Comparison of ENCODE assay signal across 8 cellular contexts in the genomic region with DNA sequence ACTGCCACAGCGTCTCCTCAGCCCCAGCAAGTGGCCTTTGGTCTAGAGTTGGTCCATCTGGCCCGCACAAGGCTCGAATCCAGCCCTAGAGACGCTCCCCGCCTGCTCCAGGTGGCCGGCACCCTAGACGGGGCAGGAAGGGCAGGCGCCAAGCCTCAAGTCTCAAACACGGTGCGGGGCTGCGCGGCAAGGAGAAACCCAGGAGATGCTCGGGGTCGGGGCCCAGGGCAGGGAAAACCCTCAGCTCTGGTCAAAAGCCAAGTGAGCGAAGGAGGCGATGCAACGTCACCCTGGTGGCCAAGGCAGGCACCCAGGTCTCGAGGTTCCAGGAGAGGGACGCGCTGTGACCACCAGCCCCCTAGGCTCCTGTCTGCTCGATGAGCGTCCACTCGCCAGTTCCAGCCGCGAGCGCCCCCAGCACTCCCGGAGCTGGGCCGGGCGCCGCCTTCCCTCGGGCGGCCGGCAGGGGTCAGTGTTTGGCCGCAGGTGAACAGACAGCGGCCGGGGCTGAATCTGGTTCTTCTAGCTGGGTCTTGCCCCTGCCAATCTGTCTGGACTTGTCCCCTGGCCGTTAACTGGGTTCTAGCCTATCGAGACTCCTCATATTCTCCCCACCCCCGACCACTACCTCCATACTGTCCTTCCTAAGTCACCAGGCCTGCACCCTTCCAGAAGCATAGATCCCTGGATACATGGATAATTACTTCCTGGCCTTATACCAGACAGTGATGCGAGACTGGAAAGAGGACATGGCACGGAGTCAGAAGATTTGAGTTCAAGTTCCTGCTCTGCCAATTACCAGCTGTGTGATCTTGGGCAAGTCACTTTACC. TPM values are rescaled to one million over a fixed set of nuclear protein-coding genes. Genes with fewer than 3 reads are reported as not detected.
DNase-seq lines count a peak whose midpoint lies in the region; ATAC-seq and TF ChIP-seq lines count a peak whose summit lies in the region.

No MANE protein-coding gene starts in this region.

- no peak overlapping the region for H3K4me3 ChIP-seq in lower leg skin (ENCODE audit: low read depth, poor library complexity, severe bottlenecking)

- 6 to 16% methylated on average over 23 to 38 of the region's 41 CpGs for WGBS in lower leg skin, 2 donors

- intact Hi-C loops in lower leg skin (cut with DNase I; ENCODE audit: low total_unique reads), result no loop called here

- DNase-seq in COLO829 (ENCODE audit: low spot score) (peak; percentile 56), NCI-H510A (lab: John Stamatoyannopoulos, UW) (peak; percentile 67), dermis microvascular lymphatic vessel endothelial cell (ENCODE audit: low read depth in 2 of 2) (peak; percentile 12 to 59), lower leg skin (ENCODE audit: low spot score in 2 of 2) (peak; percentile 32 to 90)
- DNase-seq in activated CD4-positive, alpha-beta T cell treated with anti-CD3 and anti-CD28 coated beads, Interleukin-2, amount 50 U/mL, for 24 hours (ENCODE audit: low read depth in 1 of 2, low spot score in 1 of 2), result peak; percentile 44 to 64
- peak; percentile 37 for DNase-seq in stimulated activated CD8-positive, alpha-beta memory T cell treated with anti-CD3 and anti-CD28 coated beads, Interleukin-12 subunit alpha, Interleukin-12 subunit beta, amount 100 ng/mL, for 1 hour (ENCODE audit: low read depth)

- peak; percentile 76 for ATAC-seq in HG02642 (IDR thresholded peaks at IDR 0.05; ENCODE audit: poor library complexity, unreplicated experiment)
- no peak for ATAC-seq in HG03378 (IDR thresholded peaks at IDR 0.05; ENCODE audit: unreplicated experiment)

- TF ChIP-seq POLR2A in lower leg skin (IDR thresholded peaks at IDR 0.05), result no peak

- peak in 1 of 3 donors; percentile 56 for TF ChIP-seq CTCF in lower leg skin (IDR thresholded peaks at IDR 0.05)

RNA-seq across cellular contexts. Expression of a gene that starts 44.0 kb away (rescaled TPM):
- total RNA-seq in dermis microvascular lymphatic vessel endothelial cell (not detected in 2 replicates), lower leg skin (not detected)

RNA-seq across cellular contexts. Expression of a gene that starts 44.6 kb away (rescaled TPM):
- not detected in 2 replicates for total RNA-seq in dermis microvascular lymphatic vessel endothelial cell
- total RNA-seq in lower leg skin, result not detected

RNA-seq across cellular contexts. Expression of a gene that starts 50.2 kb away (rescaled TPM):
- total RNA-seq in dermis microvascular lymphatic vessel endothelial cell (not detected in 2 replicates), lower leg skin (under 1 TPM in 3 of 4 donors, not detected in 1; 0.07 to 0.84 (median 0.08) TPM)

RNA-seq across cellular contexts. Expression of a gene that starts 52.2 kb away (rescaled TPM):
- total RNA-seq in dermis microvascular lymphatic vessel endothelial cell (0.13 and 0.51 TPM in 2 replicates), lower leg skin (under 1 TPM in 2 of 4 donors, not detected in 2; 0.07 to 0.29 TPM)
